8 cellular contexts compared by ENCODE assay signal in the genomic region with DNA sequence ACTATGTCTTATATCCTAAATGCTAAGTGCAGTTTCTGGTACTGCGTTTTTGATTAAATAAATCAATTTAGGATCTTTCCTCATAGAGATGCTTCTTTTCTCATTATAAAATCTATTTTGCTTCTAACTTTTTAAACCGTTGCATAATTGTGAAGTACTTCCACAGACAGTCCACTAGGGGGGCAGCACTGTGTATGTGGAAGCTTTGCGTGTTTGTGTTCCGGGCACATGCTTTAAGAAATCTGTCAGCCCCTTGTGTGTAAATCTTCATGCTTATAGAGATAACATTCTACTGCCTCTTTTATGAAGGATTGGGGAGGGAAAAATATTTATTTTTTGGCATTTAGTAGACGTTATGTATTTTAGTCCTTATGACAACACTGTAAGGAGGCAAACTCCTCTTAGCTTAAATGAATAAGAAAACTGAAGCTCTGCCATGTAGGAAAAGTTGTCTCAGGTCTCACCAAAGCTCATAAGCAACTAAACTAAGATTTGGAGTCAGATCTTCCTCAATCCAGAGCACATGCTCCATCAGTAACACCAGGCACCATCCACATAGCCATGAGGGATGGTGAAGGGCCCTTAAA.
A peak's percentile ranks its signal among the peaks of the same experiment; 100 is the strongest.
DNase-seq lines count a peak whose midpoint lies in the region; ATAC-seq and TF ChIP-seq lines count a peak whose summit lies in the region.

No MANE protein-coding gene starts in this region.

- H3K36me3 Mint-ChIP-seq in CD4-positive, alpha-beta T cell (ENCODE audit: low read depth): no peaks in the 10 kb centered on the region

- H3K4me3 ChIP-seq in kidney epithelial cell (ENCODE audit: low read depth, low read length): no peak overlapping the region
- no peak overlapping the region for H3K4me3 ChIP-seq in lower leg skin (ENCODE audit: low read depth, poor library complexity, severe bottlenecking)

- H3K9me3 Mint-ChIP-seq in CD4-positive, alpha-beta T cell: no peaks in the 10 kb centered on the region

- no peak for TF ChIP-seq POLR2A in lower leg skin (IDR thresholded peaks at IDR 0.05)

- no peak overlapping the region for H3K27ac Mint-ChIP-seq in CD4-positive, alpha-beta T cell

- peak; percentile 56 for TF ChIP-seq CTCF in CD4-positive, alpha-beta T cell (IDR thresholded peaks at IDR 0.05)
- peak; percentile 87 for TF ChIP-seq CTCF in VCaP (conservative IDR thresholded peaks at IDR 0.05)
- peak; percentile 74 for TF ChIP-seq CTCF in kidney epithelial cell (IDR thresholded peaks at IDR 0.05; ENCODE audit: insufficient read depth, low read length, poor library complexity, severe bottlenecking)
- no peak for TF ChIP-seq CTCF in lower leg skin (IDR thresholded peaks at IDR 0.05)

- H3K27ac ChIP-seq in CD4-positive, alpha-beta T cell (ENCODE audit: low read depth, low read length): no peak overlapping the region
- no peak overlapping the region for H3K27ac ChIP-seq in VCaP

- H3K4me1 Mint-ChIP-seq in CD4-positive, alpha-beta T cell (ENCODE audit: low read depth): no peaks in the 10 kb centered on the region

- no peaks in the 10 kb centered on the region for H3K27me3 ChIP-seq in CD4-positive, alpha-beta T cell (ENCODE audit: control insufficient read depth, insufficient read depth, low read length)
- no peaks in the 10 kb centered on the region for H3K27me3 ChIP-seq in kidney epithelial cell (ENCODE audit: control insufficient read depth, insufficient read depth, low read length)

- DNase-seq in CD4-positive, alpha-beta T cell: no peak
- DNase-seq in kidney epithelial cell (ENCODE audit: low read depth): no peak
- no peak for DNase-seq in posterior cingulate gyrus
- no peak for DNase-seq in lower leg skin (ENCODE audit: low spot score in 2 of 2)
- no peak for DNase-seq in COLO668 (lab: John Stamatoyannopoulos, UW; ENCODE audit: unreplicated experiment)

- 33 to 34% methylated on average over 5 of the region's 5 CpGs for WGBS in lower leg skin, 2 donors

- H3K9me3 ChIP-seq in CD4-positive, alpha-beta T cell (ENCODE audit: control insufficient read depth, low read length): no peaks in the 10 kb centered on the region

- H3K27me3 Mint-ChIP-seq in CD4-positive, alpha-beta T cell: peaks cover 10% of the 10 kb centered on the region

- H3K36me3 ChIP-seq in kidney epithelial cell (ENCODE audit: control insufficient read depth, insufficient read depth, low read length): no peaks in the 10 kb centered on the region

- H3K4me3 Mint-ChIP-seq in CD4-positive, alpha-beta T cell: no peak overlapping the region

- CTCF ChIA-PET in CD4-positive, alpha-beta T cell (lab: Charles Lee): no interaction called here

- POLR2A ChIA-PET in CD4-positive, alpha-beta T cell (lab: Charles Lee): interaction anchor here (0.7 kb wide), 1 partner anchor 1337 kb away, joined by 3 read pairs; no protein-coding TSS in a partner anchor

- no peak for ATAC-seq in CD4-positive, alpha-beta T cell (ENCODE audit: poor library complexity)
- ATAC-seq in GM19328 (IDR thresholded peaks at IDR 0.05; ENCODE audit: unreplicated experiment) (peak; percentile 79), HG03354 (IDR thresholded peaks at IDR 0.05; ENCODE audit: poor library complexity, severe bottlenecking, unreplicated experiment) (peak; percentile 97)

- intact Hi-C loops in CD4-positive, alpha-beta T cell (cut with DNase I, micrococcal nuclease): no loop called here
- intact Hi-C loops in posterior cingulate gyrus (cut with DNase I): no loop called here
- intact Hi-C loops in lower leg skin (cut with DNase I; ENCODE audit: low total_unique reads): no loop called here

Comparison
In these comparisons a context has a peak if more than half of its experiments do, and no peak if none do; other contexts are left out.
1. CTCF ChIP-seq: peak in CD4-positive, alpha-beta T cell (single experiment), VCaP (single experiment) and kidney epithelial cell (single experiment); none in lower leg skin (0 of 3).